ENCODE assay signal across 8 cellular contexts in the genomic region with DNA sequence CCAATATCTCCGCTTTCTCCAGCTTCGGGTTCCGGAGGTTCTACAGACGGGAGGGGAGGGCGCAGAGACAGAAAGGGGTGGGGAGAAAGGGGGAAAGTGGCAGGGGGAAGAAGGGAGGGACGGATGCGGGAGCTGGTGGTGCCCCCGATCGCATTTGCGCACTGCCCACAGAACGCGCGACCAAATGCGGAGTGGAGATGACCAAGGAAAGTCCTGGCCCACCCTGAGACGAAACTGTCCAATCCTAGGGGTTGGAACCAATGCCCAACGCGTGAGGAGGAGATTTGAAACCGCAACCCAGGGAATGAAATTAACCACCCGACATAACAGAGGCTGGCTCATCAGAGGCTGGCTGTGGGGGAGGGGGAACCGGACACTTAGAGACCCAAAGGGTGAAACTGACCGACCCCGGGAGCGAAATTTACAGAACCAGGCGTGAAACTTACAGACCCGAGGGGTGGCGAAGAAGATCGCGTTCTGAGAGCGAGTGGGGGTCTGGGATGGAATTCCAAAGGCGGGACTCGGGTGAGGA. TPM values are rescaled to one million over a fixed set of nuclear protein-coding genes. Genes with fewer than 3 reads are reported as not detected.
A peak's percentile ranks its signal among the peaks of the same experiment; 100 is the strongest.
DNase-seq lines count a peak whose midpoint lies in the region; ATAC-seq and TF ChIP-seq lines count a peak whose summit lies in the region.

No MANE protein-coding gene starts in this region.

- H3K4me3 Mint-ChIP-seq in CD4-positive, alpha-beta memory T cell: peak overlapping the region; percentile 82 to 99 (median 92)

- ATAC-seq in upper lobe of left lung (ENCODE audit: low FRiP score in 2 of 2) (no peak), HG02642 (IDR thresholded peaks at IDR 0.05; ENCODE audit: poor library complexity, unreplicated experiment) (no peak), GM19328 (IDR thresholded peaks at IDR 0.05; ENCODE audit: unreplicated experiment) (no peak)

- TF ChIP-seq CTCF in KMS-11 (conservative IDR thresholded peaks at IDR 0.05; ENCODE audit: low read depth, low read length) (no peak), lower leg skin (IDR thresholded peaks at IDR 0.05) (no peak), upper lobe of left lung (IDR thresholded peaks at IDR 0.05) (no peak)

- peaks cover 0 to 49% of the 10 kb centered on the region in 2 donors for H3K36me3 Mint-ChIP-seq in CD4-positive, alpha-beta memory T cell

- H3K4me1 ChIP-seq in CD4-positive, alpha-beta memory T cell (ENCODE audit: insufficient read depth, low read length): peaks cover 80% of the 10 kb centered on the region
- H3K4me1 ChIP-seq in KMS-11 (ENCODE audit: low read depth, poor library complexity, severe bottlenecking) (no peaks in the 10 kb centered on the region), upper lobe of left lung (peaks cover 76 to 91% (median 78%) of the 10 kb centered on the region in 4 donors)

- 0 out of 2 replicates have a peak overlapping the region, but pooled peaks have one; percentile 29 for H3K4me2 ChIP-seq in KMS-11

- POLR2A ChIA-PET in CD4-positive, alpha-beta memory T cell (lab: Charles Lee; ENCODE audit: partially characterized antibody): interaction anchor here (0.6 to 9.5 kb wide), 13 partner anchors 12 to 130 kb away, joined by 3 to 152 read pairs (median 4); a partner anchor contains a TSS

- intact Hi-C loops in CD4-positive, alpha-beta memory T cell (cut with micrococcal nuclease): no loop called here
- intact Hi-C loops in lower leg skin (cut with DNase I; ENCODE audit: low total_unique reads): no loop called here

- H3K27me3 Mint-ChIP-seq in CD4-positive, alpha-beta memory T cell: peaks cover 12 to 48% of the 10 kb centered on the region in 2 donors

- no peaks in the 10 kb centered on the region for H3K9me3 ChIP-seq in CD4-positive, alpha-beta memory T cell (ENCODE audit: control insufficient read depth in 1 of 2, low read length in 2 of 2)
- no peaks in the 10 kb centered on the region for H3K9me3 ChIP-seq in upper lobe of left lung

- WGBS in lower leg skin, 2 donors: 0 to 1% methylated on average over 31 of the region's 31 CpGs
- WGBS in upper lobe of left lung, 2 donors: 1 to 2% methylated on average over 26 of the region's 31 CpGs

- H3K79me2 ChIP-seq in KMS-11 (ENCODE audit: insufficient read depth, low read depth): no peaks in the 10 kb centered on the region

- no peak overlapping the region; the same call in 1 of the 2 replicates for H2AFZ ChIP-seq in KMS-11 (ENCODE audit: low read depth)

- H3K4me1 Mint-ChIP-seq in CD4-positive, alpha-beta memory T cell: peaks cover 58 to 91% (median 75%) of the 10 kb centered on the region in 4 donors

- H3K27ac ChIP-seq in CD4-positive, alpha-beta memory T cell (ENCODE audit: low read depth, low read length): no peak overlapping the region
- H3K27ac ChIP-seq in KMS-11 (no peak overlapping the region), upper lobe of left lung (peak overlapping the region in 2 of 4 donors; percentile 24 to 46)

- H3K9me3 Mint-ChIP-seq in CD4-positive, alpha-beta memory T cell: peaks cover 0 to 33% (median under 1%) of the 10 kb centered on the region in 8 donors

- H3K36me3 ChIP-seq in CD4-positive, alpha-beta memory T cell (ENCODE audit: insufficient read depth, low read length): no peaks in the 10 kb centered on the region
- H3K36me3 ChIP-seq in KMS-11 (ENCODE audit: insufficient read depth) (no peaks in the 10 kb centered on the region), upper lobe of left lung (no peaks in the 10 kb centered on the region)

- DNase-seq in CD4-positive, alpha-beta memory T cell: no peak
- DNase-seq in astrocyte of the hippocampus (ENCODE audit: low read depth, low spot score): peak; percentile 59
- DNase-seq in lower leg skin (ENCODE audit: low spot score in 2 of 2): peak in 1 of 2 donors; percentile 89
- DNase-seq in upper lobe of left lung: no peak
- no peak for DNase-seq in effector CD8-positive, alpha-beta T cell (lab: John Stamatoyannopoulos, UW)

- CTCF ChIA-PET in CD4-positive, alpha-beta memory T cell (lab: Charles Lee; ENCODE audit: partially characterized antibody): interaction anchor here (0.7 to 2.8 kb wide), 6 partner anchors 12 to 88 kb away, joined by 3 to 21 read pairs (median 3); a partner anchor contains a TSS

- H3K4me3 ChIP-seq in CD4-positive, alpha-beta memory T cell (ENCODE audit: low read length in 2 of 2): peak overlapping the region; percentile 49
- no peak overlapping the region for H3K4me3 ChIP-seq in KMS-11 (IDR thresholded peaks at IDR 0.05; ENCODE audit: insufficient read depth, low read depth, low read length)
- peak overlapping the region; percentile 38 for H3K4me3 ChIP-seq in lower leg skin (ENCODE audit: low read depth, poor library complexity, severe bottlenecking)
- peak overlapping the region in 3 of 4 donors; percentile 43 to 66 (median 58) for H3K4me3 ChIP-seq in upper lobe of left lung

- no peak for TF ChIP-seq EP300 in upper lobe of left lung (IDR thresholded peaks at IDR 0.05)

- H3K27ac Mint-ChIP-seq in CD4-positive, alpha-beta memory T cell: peak overlapping the region in 4 of 7 donors; percentile 72 to 100 (median 78)

- H4K20me1 ChIP-seq in KMS-11 (ENCODE audit: insufficient read depth): no peaks in the 10 kb centered on the region

- H3K9ac ChIP-seq in KMS-11: no peak overlapping the region

- H3K27me3 ChIP-seq in CD4-positive, alpha-beta memory T cell (ENCODE audit: insufficient read depth, low read length): peaks cover 20% of the 10 kb centered on the region
- no peaks in the 10 kb centered on the region for H3K27me3 ChIP-seq in KMS-11 (ENCODE audit: insufficient read depth, low read depth)
- peaks cover 0 to 52% (median 23%) of the 10 kb centered on the region in 4 donors for H3K27me3 ChIP-seq in upper lobe of left lung

- no peak for TF ChIP-seq POLR2A in lower leg skin (IDR thresholded peaks at IDR 0.05)
- TF ChIP-seq POLR2A in upper lobe of left lung (IDR thresholded peaks at IDR 0.05): no peak

RNA-seq across cellular contexts. Expression of a gene that starts 1.4 kb away (rescaled TPM):
- total RNA-seq in CD4-positive, alpha-beta memory T cell: not detected
- polyA plus RNA-seq in CD4-positive, alpha-beta memory T cell: not detected
- total RNA-seq in lower leg skin (not detected), upper lobe of left lung (1 to 10 TPM in 1 of 6 donors, not detected in 5; 4.9 TPM)

RNA-seq across cellular contexts. Expression of a gene that starts 4.1 kb away (rescaled TPM):
- total RNA-seq in CD4-positive, alpha-beta memory T cell: under 1 TPM; 0.32 to 0.33 TPM
- polyA plus RNA-seq in CD4-positive, alpha-beta memory T cell: under 1 TPM in 1 of 2 donors, not detected in 1; 0.20 TPM
- total RNA-seq in lower leg skin (100 to 1,000 TPM in 1 of 4 donors, 10 to 100 TPM in 3; 73.8 to 143 (median 88.2) TPM), upper lobe of left lung (not detected)

RNA-seq across cellular contexts. Expression of a gene that starts 29.7 kb away (rescaled TPM):
- 10 to 100 TPM; 78.9 to 79.4 TPM for total RNA-seq in CD4-positive, alpha-beta memory T cell
- 10 to 100 TPM in 1 of 2 donors, 1 to 10 TPM in 1; 3.7 to 18.6 TPM for polyA plus RNA-seq in CD4-positive, alpha-beta memory T cell
- total RNA-seq in lower leg skin: 100 to 1,000 TPM; 197 to 545 (median 266) TPM
- total RNA-seq in upper lobe of left lung: 100 to 1,000 TPM; 112 to 358 (median 288) TPM

RNA-seq across cellular contexts. Expression of a gene that starts 34.9 kb away (rescaled TPM):
- total RNA-seq in CD4-positive, alpha-beta memory T cell: under 1 TPM in 1 of 2 experiments, not detected in 1; 0.44 TPM
- under 1 TPM in 1 of 2 donors, not detected in 1; 0.79 TPM for polyA plus RNA-seq in CD4-positive, alpha-beta memory T cell
- total RNA-seq in lower leg skin (100 to 1,000 TPM; 131 to 246 (median 157) TPM), upper lobe of left lung (not detected)

RNA-seq across cellular contexts. Expression of a gene that starts 40.3 kb away (rescaled TPM):
- 100 to 1,000 TPM; 190 to 203 TPM for total RNA-seq in CD4-positive, alpha-beta memory T cell
- polyA plus RNA-seq in CD4-positive, alpha-beta memory T cell: 100 to 1,000 TPM in 1 of 2 donors, 10 to 100 TPM in 1; 41.6 to 106 TPM
- 10 to 100 TPM; 43.5 to 58.9 (median 49.3) TPM for total RNA-seq in lower leg skin
- 10 to 100 TPM; 27.2 to 75.8 (median 49.8) TPM for total RNA-seq in upper lobe of left lung

Comparison
In these comparisons a context has a peak if more than half of its experiments do, and no peak if none do; other contexts are left out.
1. RNA of a gene that starts 4.1 kb away (total RNA-seq): 73.8 to 143 TPM in lower leg skin; 0.32 to 0.33 TPM in CD4-positive, alpha-beta memory T cell and not detected in upper lobe of left lung; every median in the first group is over 10 times any median in the second.